ENCODE assay signal across 1 cellular context in the genomic region with DNA sequence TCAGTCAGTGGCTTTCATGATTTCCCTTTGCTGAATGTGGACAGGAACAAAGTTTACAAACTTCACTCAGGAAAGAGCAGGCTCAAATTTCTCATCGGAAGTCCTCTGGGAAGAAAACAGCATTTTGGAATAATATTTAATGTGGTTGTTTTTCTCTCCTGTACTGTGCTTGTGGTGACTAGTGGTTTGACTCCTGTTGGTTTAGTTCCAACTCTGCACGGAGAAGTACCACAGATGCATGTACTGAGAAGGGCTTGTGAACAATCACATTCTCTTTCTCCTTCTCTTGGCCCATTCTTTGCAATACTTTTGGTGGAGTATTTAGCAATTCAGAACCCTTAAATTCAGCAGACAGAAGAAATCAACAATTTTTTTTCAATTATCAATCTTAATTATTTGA.
TF ChIP-seq lines count a peak whose summit lies in the region.

No MANE protein-coding gene starts in this region.

TF ChIP-seq in IMR-90, 13 proteins besides CTCF, POLR2A, EP300 and RAD21:
- TF ChIP-seq NFE2L2 (IDR thresholded peaks at IDR 0.05; ENCODE audit: low read depth, low read length) (no peak), RFX5 (IDR thresholded peaks at IDR 0.05; ENCODE audit: low read depth, low read length) (no peak), MXI1 (IDR thresholded peaks at IDR 0.05; ENCODE audit: borderline replicate concordance, low read depth, low read length) (no peak), BHLHE40 (IDR thresholded peaks at IDR 0.05; ENCODE audit: low read depth, low read length) (no peak), CEBPB (IDR thresholded peaks at IDR 0.05; ENCODE audit: low read depth, low read length) (no peak), SMC3 (IDR thresholded peaks at IDR 0.05; ENCODE audit: low read depth, low read length) (no peak), MAZ (IDR thresholded peaks at IDR 0.05; ENCODE audit: borderline replicate concordance, low read depth, low read length) (no peak), RCOR1 (IDR thresholded peaks at IDR 0.05; ENCODE audit: insufficient replicate concordance, low read length) (no peak), MAFK (IDR thresholded peaks at IDR 0.05; ENCODE audit: low read depth, low read length) (no peak), CHD1 (IDR thresholded peaks at IDR 0.05; ENCODE audit: low read depth, low read length) (no peak), FOS (IDR thresholded peaks at IDR 0.05; ENCODE audit: low read depth, low read length) (no peak)
- TF ChIP-seq, protein P1, sequence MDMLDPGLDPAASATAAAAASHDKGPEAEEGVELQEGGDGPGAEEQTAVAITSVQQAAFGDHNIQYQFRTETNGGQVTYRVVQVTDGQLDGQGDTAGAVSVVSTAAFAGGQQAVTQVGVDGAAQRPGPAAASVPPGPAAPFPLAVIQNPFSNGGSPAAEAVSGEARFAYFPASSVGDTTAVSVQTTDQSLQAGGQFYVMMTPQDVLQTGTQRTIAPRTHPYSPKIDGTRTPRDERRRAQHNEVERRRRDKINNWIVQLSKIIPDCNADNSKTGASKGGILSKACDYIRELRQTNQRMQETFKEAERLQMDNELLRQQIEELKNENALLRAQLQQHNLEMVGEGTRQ (IDR thresholded peaks at IDR 0.05; ENCODE audit: low read depth, low read length): no peak
- TF ChIP-seq, protein P2, sequence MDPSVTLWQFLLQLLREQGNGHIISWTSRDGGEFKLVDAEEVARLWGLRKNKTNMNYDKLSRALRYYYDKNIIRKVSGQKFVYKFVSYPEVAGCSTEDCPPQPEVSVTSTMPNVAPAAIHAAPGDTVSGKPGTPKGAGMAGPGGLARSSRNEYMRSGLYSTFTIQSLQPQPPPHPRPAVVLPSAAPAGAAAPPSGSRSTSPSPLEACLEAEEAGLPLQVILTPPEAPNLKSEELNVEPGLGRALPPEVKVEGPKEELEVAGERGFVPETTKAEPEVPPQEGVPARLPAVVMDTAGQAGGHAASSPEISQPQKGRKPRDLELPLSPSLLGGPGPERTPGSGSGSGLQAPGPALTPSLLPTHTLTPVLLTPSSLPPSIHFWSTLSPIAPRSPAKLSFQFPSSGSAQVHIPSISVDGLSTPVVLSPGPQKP (IDR thresholded peaks at IDR 0.05; ENCODE audit: borderline replicate concordance, low read depth, low read length): no peak
